11 cellular contexts compared by ENCODE assay signal in the genomic region with DNA sequence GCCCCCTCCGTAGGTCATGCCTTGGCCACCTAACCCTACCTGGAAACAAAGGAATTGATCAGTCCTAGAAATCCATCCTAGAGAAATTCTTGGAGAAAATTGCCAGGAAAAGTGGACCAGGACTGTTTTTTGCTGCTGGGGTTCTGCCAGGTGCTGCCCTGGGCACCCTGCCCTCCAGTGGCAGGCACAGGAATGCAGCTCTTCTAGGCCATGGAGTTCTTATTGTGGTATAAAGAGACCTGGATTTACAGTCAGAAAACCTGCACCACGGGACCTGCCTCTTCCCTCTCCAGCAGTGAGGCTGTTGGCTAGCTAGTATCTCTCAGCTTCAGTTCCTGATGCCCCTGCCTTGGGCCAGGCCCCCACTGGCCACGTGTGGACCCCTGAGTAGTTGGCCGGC. TPM values are rescaled to one million over a fixed set of nuclear protein-coding genes. Genes with fewer than 3 reads are reported as not detected.
DNase-seq lines count a peak whose midpoint lies in the region; ATAC-seq and TF ChIP-seq lines count a peak whose summit lies in the region.
"Had no signal": no experiment of that assay in that cellular context is flagged by ENCODE, and none has a peak within 500 bp of the region (broad histone marks: within the 10 kb centered on the region; RNA-seq: fewer than 3 reads in every experiment).

No MANE protein-coding gene starts in this region.

- TF ChIP-seq CTCF in Calu3 (IDR thresholded peaks at IDR 0.05; ENCODE audit: unreplicated experiment) (peak; percentile 61), HFFc6 (IDR thresholded peaks at IDR 0.05) (peak; percentile 69), adrenal gland (IDR thresholded peaks at IDR 0.05) (peak; percentile 26 to 49 (median 44)), liver (IDR thresholded peaks at IDR 0.05; ENCODE audit: low read depth, low read length, missing input control) (peak; percentile 37), dorsolateral prefrontal cortex (IDR thresholded peaks at IDR 0.05 in 54 of 56, conservative IDR thresholded peaks at IDR 0.05 in 2 of 56; ENCODE audit: low read depth in 1 of 56, partially characterized antibody in 56 of 56) (peak in 17 of 56 donors; percentile 12 to 39 (median 20))

- TF ChIP-seq POLR2A in adrenal gland (IDR thresholded peaks at IDR 0.05) = no peak

- DNase-seq in Calu3 = peak; percentile 16
- peak; percentile 29 for DNase-seq in HFFc6
- DNase-seq in adrenal gland = peak in 6 of 7 donors; percentile 30 to 56 (median 40)
- no peak for DNase-seq in NCI-H524 treated with DMSO at 0.1 percent for 48 hours (lab: John Stamatoyannopoulos, UW)
- no peak for DNase-seq in dorsolateral prefrontal cortex
- DNase-seq: NCI-H1092 had no signal

- H3K27ac Mint-ChIP-seq in Calu3 (ENCODE audit: unreplicated experiment) (no peak overlapping the region), HFFc6 (no peak overlapping the region)

- no peak overlapping the region for H3K9ac ChIP-seq in liver (ENCODE audit: low read depth in 1 of 2, low read length in 2 of 2)

- H3K4me1 Mint-ChIP-seq in Calu3 (ENCODE audit: low read depth, unreplicated experiment) (no peaks in the 10 kb centered on the region), HFFc6 (ENCODE audit: low read depth) (no peaks in the 10 kb centered on the region)

- WGBS in adrenal gland, 4 donors = 60 to 93% (median 71%) methylated on average over 2 to 4 of the region's 4 CpGs
- 71% methylated on average over 4 of the region's 4 CpGs for WGBS in liver

- H3K36me3 Mint-ChIP-seq in Calu3 (ENCODE audit: insufficient read depth, unreplicated experiment) = no peaks in the 10 kb centered on the region
- H3K36me3 Mint-ChIP-seq in HFFc6 (ENCODE audit: low read depth) = no peaks in the 10 kb centered on the region

- no peak overlapping the region for H3K4me3 Mint-ChIP-seq in Calu3 (ENCODE audit: low read depth, unreplicated experiment)
- no peak overlapping the region for H3K4me3 Mint-ChIP-seq in HFFc6

- intact Hi-C loops in Calu3 (cut with micrococcal nuclease; ENCODE audit: unreplicated experiment) (no loop called here), adrenal gland (cut with DNase I) (no loop called here), dorsolateral prefrontal cortex (cut with DNase I) (no loop called here)

- ATAC-seq in GM21381 (IDR thresholded peaks at IDR 0.05; ENCODE audit: unreplicated experiment) = no peak
- ATAC-seq in GM21360 (IDR thresholded peaks at IDR 0.05; ENCODE audit: unreplicated experiment) = no peak

- CTCF ChIA-PET in Calu3 (lab: Charles Lee) = interaction anchor here (0.7 kb wide), 1 partner anchor 164 kb away, joined by 3 read pairs; no protein-coding TSS in a partner anchor

- H3K27me3 ChIP-seq in adrenal gland (no peaks in the 10 kb centered on the region), liver (ENCODE audit: control insufficient read depth in 4 of 4, insufficient read depth in 4 of 4, low read length in 3 of 4) (no peaks in the 10 kb centered on the region), dorsolateral prefrontal cortex (no peaks in the 10 kb centered on the region)

- no TSS peak for BruUV-seq in Calu3 (replicated peaks; lab: Mats Ljungman, UMichigan)

- H3K4me3 ChIP-seq in adrenal gland (no peak overlapping the region), liver (ENCODE audit: low read depth in 1 of 3, low read length in 3 of 3) (no peak overlapping the region), dorsolateral prefrontal cortex (no peak overlapping the region)
- H3K4me3 ChIP-seq: SK-N-MC had no signal

- H3K9me3 Mint-ChIP-seq in Calu3 (ENCODE audit: low read depth, unreplicated experiment) (no peaks in the 10 kb centered on the region), HFFc6 (no peaks in the 10 kb centered on the region)

- no peaks in the 10 kb centered on the region for H3K9me3 ChIP-seq in adrenal gland (replicated peaks in 1 of 3)
- no peaks in the 10 kb centered on the region for H3K9me3 ChIP-seq in liver (ENCODE audit: control insufficient read depth in 4 of 4, low read length in 3 of 4)

- peak; percentile 44 to 62 for TF ChIP-seq RAD21 in liver (IDR thresholded peaks at IDR 0.05)

- H3K36me3 ChIP-seq in adrenal gland (replicated peaks in 1 of 2) = no peaks in the 10 kb centered on the region
- H3K36me3 ChIP-seq in liver (ENCODE audit: control insufficient read depth in 4 of 4, insufficient read depth in 3 of 4, low read depth in 1 of 4, low read length in 3 of 4) = no peaks in the 10 kb centered on the region

- H3K27me3 Mint-ChIP-seq in Calu3 (ENCODE audit: unreplicated experiment) = peaks cover 60% of the 10 kb centered on the region
- peaks cover 24% of the 10 kb centered on the region for H3K27me3 Mint-ChIP-seq in HFFc6 (ENCODE audit: insufficient read depth)

- H3K27ac ChIP-seq in adrenal gland (no peak overlapping the region), liver (ENCODE audit: low read depth in 1 of 2, low read length in 2 of 2) (no peak overlapping the region), dorsolateral prefrontal cortex (no peak overlapping the region)
- H3K27ac ChIP-seq: SK-N-MC had no signal

- H3K4me1 ChIP-seq in adrenal gland (replicated peaks in 1 of 2) (no peaks in the 10 kb centered on the region), liver (ENCODE audit: control insufficient read depth in 4 of 4, insufficient read depth in 4 of 4, low read length in 3 of 4) (no peaks in the 10 kb centered on the region)

TF ChIP-seq in liver, 16 proteins besides CTCF, POLR2A, EP300 and RAD21:
- TF ChIP-seq HNF4A (conservative IDR thresholded peaks at IDR 0.05) = no peak
- TF ChIP-seq, protein P1, sequence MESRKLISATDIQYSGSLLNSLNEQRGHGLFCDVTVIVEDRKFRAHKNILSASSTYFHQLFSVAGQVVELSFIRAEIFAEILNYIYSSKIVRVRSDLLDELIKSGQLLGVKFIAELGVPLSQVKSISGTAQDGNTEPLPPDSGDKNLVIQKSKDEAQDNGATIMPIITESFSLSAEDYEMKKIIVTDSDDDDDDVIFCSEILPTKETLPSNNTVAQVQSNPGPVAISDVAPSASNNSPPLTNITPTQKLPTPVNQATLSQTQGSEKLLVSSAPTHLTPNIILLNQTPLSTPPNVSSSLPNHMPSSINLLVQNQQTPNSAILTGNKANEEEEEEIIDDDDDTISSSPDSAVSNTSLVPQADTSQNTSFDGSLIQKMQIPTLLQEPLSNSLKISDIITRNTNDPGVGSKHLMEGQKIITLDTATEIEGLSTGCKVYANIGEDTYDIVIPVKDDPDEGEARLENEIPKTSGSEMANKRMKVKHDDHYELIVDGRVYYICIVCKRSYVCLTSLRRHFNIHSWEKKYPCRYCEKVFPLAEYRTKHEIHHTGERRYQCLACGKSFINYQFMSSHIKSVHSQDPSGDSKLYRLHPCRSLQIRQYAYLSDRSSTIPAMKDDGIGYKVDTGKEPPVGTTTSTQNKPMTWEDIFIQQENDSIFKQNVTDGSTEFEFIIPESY (IDR thresholded peaks at IDR 0.05) = no peak
- TF ChIP-seq SP1 (IDR thresholded peaks at IDR 0.05) = no peak
- TF ChIP-seq GABPA (IDR thresholded peaks at IDR 0.05 in 1 of 2, conservative IDR thresholded peaks at IDR 0.05 in 1 of 2) = no peak
- TF ChIP-seq HNF4G (IDR thresholded peaks at IDR 0.05) = no peak
- TF ChIP-seq, protein P2, sequence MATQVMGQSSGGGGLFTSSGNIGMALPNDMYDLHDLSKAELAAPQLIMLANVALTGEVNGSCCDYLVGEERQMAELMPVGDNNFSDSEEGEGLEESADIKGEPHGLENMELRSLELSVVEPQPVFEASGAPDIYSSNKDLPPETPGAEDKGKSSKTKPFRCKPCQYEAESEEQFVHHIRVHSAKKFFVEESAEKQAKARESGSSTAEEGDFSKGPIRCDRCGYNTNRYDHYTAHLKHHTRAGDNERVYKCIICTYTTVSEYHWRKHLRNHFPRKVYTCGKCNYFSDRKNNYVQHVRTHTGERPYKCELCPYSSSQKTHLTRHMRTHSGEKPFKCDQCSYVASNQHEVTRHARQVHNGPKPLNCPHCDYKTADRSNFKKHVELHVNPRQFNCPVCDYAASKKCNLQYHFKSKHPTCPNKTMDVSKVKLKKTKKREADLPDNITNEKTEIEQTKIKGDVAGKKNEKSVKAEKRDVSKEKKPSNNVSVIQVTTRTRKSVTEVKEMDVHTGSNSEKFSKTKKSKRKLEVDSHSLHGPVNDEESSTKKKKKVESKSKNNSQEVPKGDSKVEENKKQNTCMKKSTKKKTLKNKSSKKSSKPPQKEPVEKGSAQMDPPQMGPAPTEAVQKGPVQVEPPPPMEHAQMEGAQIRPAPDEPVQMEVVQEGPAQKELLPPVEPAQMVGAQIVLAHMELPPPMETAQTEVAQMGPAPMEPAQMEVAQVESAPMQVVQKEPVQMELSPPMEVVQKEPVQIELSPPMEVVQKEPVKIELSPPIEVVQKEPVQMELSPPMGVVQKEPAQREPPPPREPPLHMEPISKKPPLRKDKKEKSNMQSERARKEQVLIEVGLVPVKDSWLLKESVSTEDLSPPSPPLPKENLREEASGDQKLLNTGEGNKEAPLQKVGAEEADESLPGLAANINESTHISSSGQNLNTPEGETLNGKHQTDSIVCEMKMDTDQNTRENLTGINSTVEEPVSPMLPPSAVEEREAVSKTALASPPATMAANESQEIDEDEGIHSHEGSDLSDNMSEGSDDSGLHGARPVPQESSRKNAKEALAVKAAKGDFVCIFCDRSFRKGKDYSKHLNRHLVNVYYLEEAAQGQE (IDR thresholded peaks at IDR 0.05) = no peak
- TF ChIP-seq FOXA1 (IDR thresholded peaks at IDR 0.05) = no peak
- TF ChIP-seq YY1 (IDR thresholded peaks at IDR 0.05) = no peak
- TF ChIP-seq NR2F2 (IDR thresholded peaks at IDR 0.05) = no peak
- TF ChIP-seq JUND (IDR thresholded peaks at IDR 0.05) = no peak
- no peak for TF ChIP-seq FOXA2 (IDR thresholded peaks at IDR 0.05)

RNA-seq across cellular contexts. Expression of a gene that starts 59.7 kb away (rescaled TPM):
- not detected in 2 replicates for total RNA-seq in Calu3 (2022)
- not detected for total RNA-seq in HFFc6 (2021; fragmentation: NEBNext Ultra II Directional; extraction: Animal tissue kit (Norgen Biotek cat#: 25700))
- total RNA-seq in adrenal gland = 1 to 10 TPM in 4 of 8 donors, under 1 TPM in 4; 0.39 to 1.9 (median 0.97) TPM
- polyA plus RNA-seq in adrenal gland = under 1 TPM; 0.09 to 0.34 (median 0.32) TPM
- under 1 TPM; 0.17 to 0.23 TPM for total RNA-seq in liver
- polyA plus RNA-seq in liver = under 1 TPM; 0.06 to 0.07 TPM
- 10 to 100 TPM; 13.6 to 66.0 (median 33.7) TPM for total RNA-seq in dorsolateral prefrontal cortex
- total RNA-seq: myocyte had no signal

Comparison
In these comparisons a context has a peak if more than half of its experiments do, and no peak if none do; other contexts are left out.
1. DNase-seq: peak in Calu3 (single experiment), HFFc6 (single experiment) and adrenal gland (6 of 7); none in NCI-H524 treated with DMSO at 0.1 percent for 48 hours (single experiment) and dorsolateral prefrontal cortex (0 of 10).
2. RNA of a gene that starts 59.7 kb away (total RNA-seq): 13.6 to 66.0 TPM in dorsolateral prefrontal cortex; 0.39 to 1.9 TPM in adrenal gland, 0.17 to 0.23 TPM in liver, not detected in Calu3 and not detected in HFFc6; every median in the first group is over 4 times any median in the second.